In the genomic region with DNA sequence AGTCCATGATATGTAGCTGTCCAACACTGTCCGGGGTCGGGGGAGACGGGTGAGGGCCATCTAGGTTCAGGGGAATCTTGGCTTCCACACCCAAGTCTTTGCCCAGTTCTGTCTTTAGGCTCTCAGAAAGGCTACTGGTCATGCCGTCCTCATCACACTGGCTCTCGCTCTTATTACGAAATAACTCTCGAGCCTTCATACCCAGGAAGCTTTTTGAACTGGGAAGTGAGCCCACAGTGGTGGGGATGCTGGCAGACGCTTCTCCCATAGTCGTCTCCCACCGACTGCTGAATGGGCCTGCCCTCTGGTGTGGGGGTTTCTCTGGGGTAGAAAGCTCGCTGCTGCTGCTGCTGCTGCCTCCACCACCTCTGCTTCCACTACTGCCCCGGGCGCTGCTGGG, we compare ENCODE assay signal across 1 cellular context.
TF ChIP-seq lines count a peak whose summit lies in the region.

No MANE protein-coding gene starts in this region.

TF ChIP-seq in HepG2, 621 proteins besides CTCF, POLR2A, EP300 and RAD21:
- TF ChIP-seq ZC3H4 (CRISPR knock-in tag; IDR thresholded peaks at IDR 0.05; ENCODE audit: borderline replicate concordance): no peak
- TF ChIP-seq CEBPB (IDR thresholded peaks at IDR 0.05; ENCODE audit: borderline replicate concordance, low read depth, low read length): peak; percentile 57; the same call in 1 of the 2 replicates
TF ChIP-seq in HepG2: peak in this region for 1.
